1 cellular context compared by ENCODE assay signal in the genomic region with DNA sequence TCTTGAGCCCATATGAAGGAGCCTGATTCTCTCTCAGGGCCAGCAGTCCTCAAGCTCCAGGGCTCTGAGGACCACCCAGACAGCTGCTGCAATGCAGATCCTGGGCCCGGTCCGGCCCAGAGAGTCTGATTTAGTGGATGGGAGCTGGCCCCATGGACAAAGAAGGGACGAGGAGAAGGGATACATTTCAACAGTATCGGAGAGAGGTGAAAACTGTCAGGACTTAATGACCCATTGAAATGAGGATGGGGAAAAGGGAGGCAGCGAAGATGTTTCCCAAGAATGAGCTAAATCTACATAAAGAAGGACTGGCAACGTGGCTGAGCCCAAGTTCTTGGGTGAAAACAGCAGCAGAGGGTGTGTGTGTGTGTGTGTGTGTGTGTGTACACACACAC.
TF ChIP-seq lines count a peak whose summit lies in the region.

No MANE protein-coding gene starts in this region.

TF ChIP-seq in HCT116, 20 proteins besides CTCF, POLR2A, EP300 and RAD21:
- no peak for TF ChIP-seq EZH2 (IDR thresholded peaks at IDR 0.05)
- no peak for TF ChIP-seq FOSL1 (IDR thresholded peaks at IDR 0.05; ENCODE audit: low read depth)
- no peak for TF ChIP-seq SIN3A (IDR thresholded peaks at IDR 0.05; ENCODE audit: low read depth)
- no peak for TF ChIP-seq ZBTB33 (IDR thresholded peaks at IDR 0.05; ENCODE audit: extremely low read depth, insufficient replicate concordance, low read length)
- no peak for TF ChIP-seq ZFX (IDR thresholded peaks at IDR 0.05)
- no peak for TF ChIP-seq EZH2phosphoT487 (IDR thresholded peaks at IDR 0.05; ENCODE audit: borderline replicate concordance)
- TF ChIP-seq REST (IDR thresholded peaks at IDR 0.05; ENCODE audit: low read depth) = no peak
- no peak for TF ChIP-seq ZNF274 (IDR thresholded peaks at IDR 0.05; ENCODE audit: low read depth, low read length)
- no peak for TF ChIP-seq EGR1 (IDR thresholded peaks at IDR 0.05; ENCODE audit: low read depth)
- no peak for TF ChIP-seq JUND (IDR thresholded peaks at IDR 0.05)
- TF ChIP-seq, protein P1, sequence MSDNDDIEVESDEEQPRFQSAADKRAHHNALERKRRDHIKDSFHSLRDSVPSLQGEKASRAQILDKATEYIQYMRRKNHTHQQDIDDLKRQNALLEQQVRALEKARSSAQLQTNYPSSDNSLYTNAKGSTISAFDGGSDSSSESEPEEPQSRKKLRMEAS (IDR thresholded peaks at IDR 0.05) = no peak
